ENCODE assay signal across 1 cellular context in the genomic region with DNA sequence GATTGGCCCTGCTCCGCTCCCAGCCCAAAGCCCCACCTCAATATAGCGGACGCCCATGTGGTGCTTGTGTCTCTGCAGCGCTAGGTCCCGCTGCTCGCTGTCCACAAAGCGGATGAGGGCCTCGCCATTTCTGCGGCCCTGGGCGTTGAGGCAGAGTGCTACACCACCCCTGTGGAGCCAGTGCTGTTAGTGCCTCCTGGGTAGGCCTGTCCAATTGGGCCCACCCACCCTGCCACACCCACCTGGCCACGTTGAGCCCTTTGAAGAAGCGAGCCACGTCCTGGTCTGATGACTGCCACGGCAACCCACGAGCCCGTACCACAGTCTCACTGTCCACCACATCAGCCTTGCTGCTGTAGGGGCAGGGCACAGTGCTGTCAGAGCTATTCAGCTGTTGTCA.
TF ChIP-seq lines count a peak whose summit lies in the region.

No MANE protein-coding gene starts in this region.

TF ChIP-seq in HEK293T, 16 proteins besides CTCF, POLR2A, EP300 and RAD21 (continued from another document):
- no peak for TF ChIP-seq BHLHE40 (IDR thresholded peaks at IDR 0.05; ENCODE audit: borderline replicate concordance)
